Comparison of ENCODE assay signal across 8 cellular contexts in genomic region chr6:170584954-170585498, GRCh38. TPM values are rescaled to one million over a fixed set of nuclear protein-coding genes. Genes with fewer than 3 reads are reported as not detected.
DNase-seq lines count a peak whose midpoint lies in the region; ATAC-seq and TF ChIP-seq lines count a peak whose summit lies in the region.

No MANE protein-coding gene starts in this region.

- H3K27me3 Mint-ChIP-seq in CD4-positive, CD25-positive, alpha-beta regulatory T cell, result peaks cover 17% of the 10 kb centered on the region
- H3K27me3 Mint-ChIP-seq in MCF 10A (ENCODE audit: insufficient read depth, unreplicated experiment), result no peaks in the 10 kb centered on the region

- peak in 1 of 3 donors; percentile 19 for DNase-seq in CD4-positive, CD25-positive, alpha-beta regulatory T cell
- peak; percentile 60 for DNase-seq in HT-29 (ENCODE audit: low spot score)
- no peak for DNase-seq in MCF 10A (ENCODE audit: unreplicated experiment)
- no peak for DNase-seq in lung (ENCODE audit: low spot score)
- no peak for DNase-seq in vagina (ENCODE audit: extremely low spot score in 2 of 2)
- DNase-seq in mesenteric fat pad (ENCODE audit: low spot score), result no peak
- no peak for DNase-seq in activated CD4-positive, CD25-positive, alpha-beta regulatory T cell treated with anti-CD3 and anti-CD28 coated beads, Interleukin-2, amount 50 U/mL, for 72 hours

- H3K36me3 ChIP-seq in CD4-positive, CD25-positive, alpha-beta regulatory T cell (ENCODE audit: control insufficient read depth, insufficient read depth, low read length), result peaks cover 26% of the 10 kb centered on the region
- H3K36me3 ChIP-seq in lung (ENCODE audit: control insufficient read depth in 2 of 2, insufficient read depth in 2 of 2, low read length in 2 of 2) (peaks cover 0 to 9% of the 10 kb centered on the region in 2 donors), vagina (peaks cover 0 to 3% of the 10 kb centered on the region in 2 donors)

- TSS peak; percentile 53 for BruUV-seq in MCF 10A (replicated peaks; lab: Mats Ljungman, UMichigan)

- 7 to 8% methylated on average over 6 of the region's 6 CpGs for WGBS in lung, 2 donors

- H3K4me1 Mint-ChIP-seq in CD4-positive, CD25-positive, alpha-beta regulatory T cell, result peaks cover 14 to 43% (median 33%) of the 10 kb centered on the region in 4 donors
- peaks cover 6% of the 10 kb centered on the region for H3K4me1 Mint-ChIP-seq in MCF 10A (ENCODE audit: insufficient read depth, unreplicated experiment)

- POLR2A ChIA-PET in MCF 10A (lab: Yijun Ruan, JAX), result interaction anchor here (0.7 to 3.4 kb wide), 11 partner anchors 10 to 833 kb away, joined by 3 to 78 read pairs (median 6); partner anchors contain the start of genes DYNLT2, ERMARD, PSMB1 and TBP

- peak overlapping the region; percentile 92 for H3K4me3 ChIP-seq in CD4-positive, CD25-positive, alpha-beta regulatory T cell (ENCODE audit: low read depth, low read length)
- peak overlapping the region; percentile 100 for H3K4me3 ChIP-seq in lung
- peak overlapping the region; percentile 82 to 100 for H3K4me3 ChIP-seq in vagina

- intact Hi-C loops in MCF 10A (cut with micrococcal nuclease) (no loop called here), vagina (cut with DNase I) (no loop called here)

- no peak for TF ChIP-seq POLR2A in vagina (IDR thresholded peaks at IDR 0.05)

- peaks cover 2% of the 10 kb centered on the region for H3K27me3 ChIP-seq in CD4-positive, CD25-positive, alpha-beta regulatory T cell (ENCODE audit: control insufficient read depth, insufficient read depth, low read length)
- no peaks in the 10 kb centered on the region for H3K27me3 ChIP-seq in lung (ENCODE audit: control insufficient read depth, insufficient read depth)
- H3K27me3 ChIP-seq in vagina, result no peaks in the 10 kb centered on the region

- H3K4me3 Mint-ChIP-seq in CD4-positive, CD25-positive, alpha-beta regulatory T cell, result peak overlapping the region; percentile 95 to 98 (median 96)
- H3K4me3 Mint-ChIP-seq in MCF 10A (ENCODE audit: unreplicated experiment), result peak overlapping the region; percentile 99

- ATAC-seq in CD4-positive, CD25-positive, alpha-beta regulatory T cell (ENCODE audit: low read depth in 2 of 2), result peak in 1 of 2 donors; percentile 2
- ATAC-seq in GM19463 (IDR thresholded peaks at IDR 0.05; ENCODE audit: unreplicated experiment) (peak; percentile 24), lung (ENCODE audit: insufficient read depth, low FRiP score) (peak; percentile 30)

- CTCF ChIA-PET in MCF 10A (lab: Yijun Ruan, JAX), result no interaction called here

- peaks cover 0 to 4% (median 1%) of the 10 kb centered on the region in 7 donors for H3K9me3 Mint-ChIP-seq in CD4-positive, CD25-positive, alpha-beta regulatory T cell
- H3K9me3 Mint-ChIP-seq in MCF 10A (ENCODE audit: unreplicated experiment), result no peaks in the 10 kb centered on the region

- H3K36me3 Mint-ChIP-seq in CD4-positive, CD25-positive, alpha-beta regulatory T cell, result peaks cover 17% of the 10 kb centered on the region
- H3K36me3 Mint-ChIP-seq in MCF 10A (ENCODE audit: insufficient read depth, unreplicated experiment), result peaks cover 43% of the 10 kb centered on the region

- no peaks in the 10 kb centered on the region for H3K9me3 ChIP-seq in CD4-positive, CD25-positive, alpha-beta regulatory T cell (ENCODE audit: control insufficient read depth in 2 of 2, low read length in 2 of 2)
- H3K9me3 ChIP-seq in lung (ENCODE audit: control insufficient read depth in 2 of 2, insufficient read depth in 1 of 2, low read length in 1 of 2) (no peaks in the 10 kb centered on the region), vagina (no peaks in the 10 kb centered on the region)

- H3K4me1 ChIP-seq in CD4-positive, CD25-positive, alpha-beta regulatory T cell (ENCODE audit: control insufficient read depth, insufficient read depth, low read length, poor library complexity, severe bottlenecking), result peaks cover 20% of the 10 kb centered on the region
- H3K4me1 ChIP-seq in lung (ENCODE audit: control insufficient read depth in 2 of 2, insufficient read depth in 2 of 2, low read length in 2 of 2), result peaks cover 0 to 1% of the 10 kb centered on the region in 2 donors
- peaks cover 19% of the 10 kb centered on the region for H3K4me1 ChIP-seq in vagina

- no peak for TF ChIP-seq CTCF in MCF 10A (IDR thresholded peaks at IDR 0.05; ENCODE audit: unreplicated experiment)
- TF ChIP-seq CTCF in lung (IDR thresholded peaks at IDR 0.05; ENCODE audit: control extremely low read depth, extremely low read depth), result no peak
- TF ChIP-seq CTCF in vagina (IDR thresholded peaks at IDR 0.05), result no peak

- H3K27ac ChIP-seq in CD4-positive, CD25-positive, alpha-beta regulatory T cell (ENCODE audit: insufficient read depth, low read length, poor library complexity, severe bottlenecking), result peak overlapping the region; percentile 89
- H3K27ac ChIP-seq in lung (ENCODE audit: low read depth in 1 of 2, low read length in 1 of 2) (peak overlapping the region; percentile 82 to 94), vagina (peak overlapping the region; percentile 70)

- H3K27ac Mint-ChIP-seq in CD4-positive, CD25-positive, alpha-beta regulatory T cell, result peak overlapping the region; percentile 89 to 96 (median 95)
- peak overlapping the region; percentile 81 for H3K27ac Mint-ChIP-seq in MCF 10A (ENCODE audit: low read depth, unreplicated experiment)

RNA-seq across cellular contexts. Expression of gene PDCD2, which starts 0.6 kb away (rescaled TPM):
- 50.6 TPM for total RNA-seq in CD4-positive, CD25-positive, alpha-beta regulatory T cell
- 100 to 1,000 TPM; 122 to 135 (median 125) TPM for polyA plus RNA-seq in CD4-positive, CD25-positive, alpha-beta regulatory T cell
- 117 and 128 TPM in 2 replicates for total RNA-seq in HT-29 (2014; rRNA removed; shearing (Covaris generic))
- total RNA-seq in MCF 10A (2022), result 91.7 and 101 TPM in 2 replicates
- 10 to 100 TPM; 30.6 to 44.7 TPM for total RNA-seq in lung
- polyA plus RNA-seq in lung, result 10 to 100 TPM; 43.9 to 57.4 TPM
- 66.3 TPM for total RNA-seq in vagina
- total RNA-seq in mesenteric fat pad, result 54.1 TPM

RNA-seq across cellular contexts. Expression of gene TBP, which starts 30.9 kb away (rescaled TPM):
- total RNA-seq in CD4-positive, CD25-positive, alpha-beta regulatory T cell, result 16.5 TPM
- polyA plus RNA-seq in CD4-positive, CD25-positive, alpha-beta regulatory T cell, result 10 to 100 TPM; 15.6 to 25.5 (median 21.8) TPM
- 19.6 and 32.1 TPM in 2 replicates for total RNA-seq in HT-29 (2014; rRNA removed; shearing (Covaris generic))
- total RNA-seq in MCF 10A (2022), result 15.8 and 20.7 TPM in 2 replicates
- total RNA-seq in lung, result 10 to 100 TPM; 12.5 to 13.7 TPM
- 10 to 100 TPM in 1 of 2 donors, 1 to 10 TPM in 1; 9.2 to 10.0 TPM for polyA plus RNA-seq in lung
- total RNA-seq in vagina, result 14.7 TPM
- 10.6 TPM for total RNA-seq in mesenteric fat pad

RNA-seq across cellular contexts. Expression of gene PSMB1, which starts 31.9 kb away (rescaled TPM):
- total RNA-seq in CD4-positive, CD25-positive, alpha-beta regulatory T cell, result 103 TPM
- 100 to 1,000 TPM; 562 to 702 (median 622) TPM for polyA plus RNA-seq in CD4-positive, CD25-positive, alpha-beta regulatory T cell
- total RNA-seq in HT-29 (2014; rRNA removed; shearing (Covaris generic)), result 358 and 431 TPM in 2 replicates
- total RNA-seq in MCF 10A (2022) (144 and 161 TPM in 2 replicates), lung (100 to 1,000 TPM; 118 to 165 TPM), vagina (92.3 TPM), mesenteric fat pad (142 TPM)
- polyA plus RNA-seq in lung, result 100 to 1,000 TPM; 291 to 365 TPM
